In the genomic region with DNA sequence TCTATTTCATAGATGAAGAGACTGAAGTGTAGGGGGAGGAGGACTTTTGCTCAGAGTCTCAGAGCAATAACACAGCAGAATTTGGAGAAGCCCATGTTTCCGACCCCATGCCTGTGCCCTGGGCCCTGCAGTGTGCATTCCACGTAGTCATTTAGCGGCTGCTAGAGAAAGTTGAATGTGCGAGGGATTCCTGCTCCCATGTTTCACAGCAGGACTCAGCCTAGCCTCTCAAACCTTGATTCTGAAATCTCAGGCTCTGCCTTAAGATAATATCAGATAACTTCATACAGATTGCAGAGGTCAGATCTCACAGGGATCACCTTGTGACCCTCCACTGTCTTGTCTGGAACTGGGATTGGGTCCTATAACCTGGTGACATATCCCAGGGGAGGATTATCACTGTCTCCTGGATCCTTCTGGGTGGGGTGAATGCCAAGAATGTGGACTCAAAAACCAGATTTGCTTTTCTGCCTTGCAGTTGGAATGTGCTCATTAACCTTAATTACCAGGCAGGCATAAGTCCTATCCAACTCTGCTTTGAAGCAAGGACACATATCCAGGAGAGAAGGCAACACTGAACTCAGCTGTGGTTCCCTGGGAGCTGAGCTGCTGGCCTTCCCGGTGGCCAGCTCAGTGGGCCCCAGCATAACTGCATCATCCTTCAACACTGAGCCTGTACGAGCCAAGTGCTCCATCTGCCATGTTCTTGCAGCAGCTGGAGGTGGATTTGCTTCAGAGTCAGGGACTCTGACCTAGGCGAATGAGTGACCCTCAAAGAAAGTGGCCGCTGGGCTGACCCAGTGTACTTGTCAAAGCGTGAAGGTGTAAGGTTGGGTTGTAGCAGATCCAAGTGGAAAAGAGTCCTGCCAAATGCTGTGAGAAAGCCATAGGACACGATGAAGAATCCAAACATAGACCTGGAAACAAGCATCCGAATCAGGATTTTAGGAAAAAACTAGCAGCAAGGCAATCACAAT, we compare ENCODE assay signal across 17 cellular contexts. TPM values are rescaled to one million over a fixed set of nuclear protein-coding genes. Genes with fewer than 3 reads are reported as not detected.
DNase-seq lines count a peak whose midpoint lies in the region; FAIRE-seq and TF ChIP-seq lines count a peak whose summit lies in the region.
"Had no signal": no experiment of that assay in that cellular context is flagged by ENCODE, and none has a peak within 500 bp of the region (broad histone marks: within the 10 kb centered on the region; RNA-seq: fewer than 3 reads in every experiment).

No MANE protein-coding gene starts in this region.

- H3K36me3 Mint-ChIP-seq in osteocyte (ENCODE audit: unreplicated experiment): no peaks in the 10 kb centered on the region
- H3K36me3 Mint-ChIP-seq: CD14-positive monocyte had no signal

- no peak overlapping the region for H3K4me3 ChIP-seq in WERI-Rb-1 (ENCODE audit: low read depth, low read length)
- no peak overlapping the region for H3K4me3 ChIP-seq in kidney (ENCODE audit: low read length in 2 of 2)
- H3K4me3 ChIP-seq: GM23248 had no signal

- no peak for FAIRE-seq in kidney (lab: Jason Lieb, UNC)
- FAIRE-seq: HTR-8/SVneo had no signal

- no peaks in the 10 kb centered on the region for H3K9me3 ChIP-seq in WERI-Rb-1 (ENCODE audit: severe bottlenecking)
- no peaks in the 10 kb centered on the region for H3K9me3 ChIP-seq in kidney (ENCODE audit: control insufficient read depth in 1 of 2, low read length in 2 of 2)

- H3K27me3 Mint-ChIP-seq in osteocyte (ENCODE audit: unreplicated experiment): peaks cover 69% of the 10 kb centered on the region

- CTCF ChIA-PET in GM10248 (lab: Yijun Ruan, JAX): no interaction called here

- DNase-seq in ELF-1 (ENCODE audit: low read depth, low spot score): peak; percentile 44
- peak; percentile 39 for DNase-seq in WERI-Rb-1
- no peak for DNase-seq in kidney
- DNase-seq in osteocyte (ENCODE audit: extremely low spot score, unreplicated experiment): peak; percentile 60
- DNase-seq in GM10248 (ENCODE audit: extremely low spot score): no peak
- no peak for DNase-seq in KBM-7
- DNase-seq in NCI-H2081 (lab: John Stamatoyannopoulos, UW): no peak
- DNase-seq: ACHN, AML-193, GM23248, NCI-H187 treated with DMSO at 0.1 percent for 48 hours, NCI-H2171, NCI-H69, OCI-M1 had no signal

- no peak overlapping the region for H3K9ac ChIP-seq in kidney (ENCODE audit: low read length in 2 of 2)
- H3K9ac ChIP-seq: GM23248 had no signal

- POLR2A ChIA-PET in GM10248 (lab: Yijun Ruan, JAX): no interaction called here

- no peaks in the 10 kb centered on the region for H3K4me1 Mint-ChIP-seq in osteocyte (ENCODE audit: unreplicated experiment)

- no peak overlapping the region for H3K4me3 Mint-ChIP-seq in osteocyte (ENCODE audit: unreplicated experiment)
- H3K4me3 Mint-ChIP-seq: CD14-positive monocyte had no signal

- in situ Hi-C loops in KBM-7 (cut with MboI; ENCODE audit: low pct_unique_long_range_greater_than_20kb, low sequenced_read_pairs): no loop called here

- H3K27me3 ChIP-seq in WERI-Rb-1 (ENCODE audit: insufficient read depth, low read depth, severe bottlenecking): no peaks in the 10 kb centered on the region

- no peak overlapping the region for H3K27ac Mint-ChIP-seq in osteocyte (ENCODE audit: unreplicated experiment)
- H3K27ac Mint-ChIP-seq: CD14-positive monocyte had no signal

- TF ChIP-seq CTCF in WERI-Rb-1 (IDR thresholded peaks at IDR 0.05; ENCODE audit: low read depth, low read length) (no peak), kidney (IDR thresholded peaks at IDR 0.05; ENCODE audit: borderline replicate concordance, extremely low read depth, insufficient read depth) (no peak), osteocyte (IDR thresholded peaks at IDR 0.05) (no peak), GM10248 (IDR thresholded peaks at IDR 0.05; ENCODE audit: control extremely low read depth, extremely low read depth, low read depth, missing control alignments) (no peak)

- no peaks in the 10 kb centered on the region for H3K36me3 ChIP-seq in WERI-Rb-1
- no peaks in the 10 kb centered on the region for H3K36me3 ChIP-seq in kidney (ENCODE audit: control insufficient read depth in 1 of 2, insufficient read depth in 2 of 2, low read length in 2 of 2)

- peaks cover 10 to 22% of the 10 kb centered on the region in 2 donors for H3K4me1 ChIP-seq in kidney (ENCODE audit: control insufficient read depth in 1 of 2, insufficient read depth in 1 of 2, low read depth in 1 of 2, low read length in 2 of 2)

- H3K27ac ChIP-seq in WERI-Rb-1 (no peak overlapping the region), kidney (ENCODE audit: low read depth in 2 of 2, low read length in 2 of 2) (peak overlapping the region; percentile 48 to 51)
- H3K27ac ChIP-seq: GM23248, HL-60 had no signal

- peaks cover 12% of the 10 kb centered on the region for H3K9me3 Mint-ChIP-seq in osteocyte (ENCODE audit: unreplicated experiment)

- intact Hi-C loops in kidney (cut with DNase I): no loop called here

RNA-seq across cellular contexts. Expression of gene CTXND1, which starts 43.0 kb away (rescaled TPM):
- total RNA-seq in kidney: 2.8 TPM
- polyA plus RNA-seq in kidney (ENCODE audit: insufficient read depth, low read depth, low replicate concordance): 2.2 TPM
- 0.18 and 0.24 TPM in 2 replicates for total RNA-seq in osteocyte
- total RNA-seq: GM23248 had no signal
- polyA plus RNA-seq: CD14-positive monocyte, GM23248 had no signal

RNA-seq across cellular contexts. Expression of gene FAH, which starts 56.2 kb away (rescaled TPM):
- 34.7 TPM for total RNA-seq in kidney
- 121 TPM for polyA plus RNA-seq in kidney (ENCODE audit: insufficient read depth, low read depth, low replicate concordance)
- total RNA-seq in osteocyte: 9.5 and 12.9 TPM in 2 replicates

Comparison
In these comparisons a context has a peak if more than half of its experiments do, and no peak if none do; other contexts are left out.
1. DNase-seq: peak in ELF-1 (single experiment), WERI-Rb-1 (single experiment) and osteocyte (single experiment); none in kidney (single experiment), GM10248 (single experiment), KBM-7 (single experiment) and NCI-H2081 (0 of 2).